27 cellular contexts compared by ENCODE assay signal in the genomic region with DNA sequence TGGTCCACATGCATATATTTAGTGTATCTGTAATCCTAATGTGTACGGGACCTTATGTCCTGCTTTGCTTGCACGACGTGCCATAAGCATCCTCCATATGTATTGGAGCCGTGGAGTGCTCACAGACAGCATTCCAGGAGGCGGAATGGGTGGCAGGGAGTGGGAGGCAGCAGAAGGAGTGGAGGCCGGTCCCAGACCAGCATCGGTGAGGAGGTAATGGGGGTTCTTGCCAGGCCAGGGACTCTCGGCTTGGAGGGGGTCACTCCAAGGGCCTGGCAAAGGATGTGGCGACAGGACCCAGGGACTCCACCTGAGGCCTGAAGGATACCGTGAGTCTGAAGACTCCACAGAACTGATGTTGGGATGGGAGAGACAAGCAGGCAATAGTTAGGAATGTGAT.
"Had no signal": no experiment of that assay in that cellular context is flagged by ENCODE, and none has a peak within 500 bp of the region (broad histone marks: within the 10 kb centered on the region; RNA-seq: fewer than 3 reads in every experiment).

No MANE protein-coding gene starts in this region.

- H3K36me3 ChIP-seq: adrenal gland, colonic mucosa, esophagus squamous epithelium, gastroesophageal sphincter, heart right ventricle, WERI-Rb-1 had no signal

- H3K4me1 ChIP-seq: adrenal gland, body of pancreas, colonic mucosa, esophagus squamous epithelium had no signal

- ATAC-seq: activated CD4-positive, CD25-positive, alpha-beta regulatory T cell treated with anti-CD3 and anti-CD28 coated beads, Interleukin-2, amount 50 U/mL, for 24 hours; activated CD8-positive, alpha-beta T cell treated with anti-CD3 and anti-CD28 coated beads for 36 hours; activated naive CD8-positive, alpha-beta T cell treated with anti-CD3 and anti-CD28 coated beads, Interleukin-2, amount 50 U/mL, for 24 hours; body of pancreas; gastroesophageal sphincter; T-helper 17 cell had no signal

- H3K4me3 ChIP-seq: adrenal gland, body of pancreas, colonic mucosa, esophagus squamous epithelium, gastroesophageal sphincter, heart right ventricle had no signal

- H3K27ac ChIP-seq: adrenal gland, body of pancreas, colonic mucosa, epithelial cell of prostate, esophagus squamous epithelium, gastroesophageal sphincter, heart right ventricle, WERI-Rb-1 had no signal

- H3K27me3 ChIP-seq: adrenal gland, body of pancreas, colonic mucosa had no signal

- H3K9me3 ChIP-seq: adrenal gland, body of pancreas, colonic mucosa, esophagus squamous epithelium, gastroesophageal sphincter, heart right ventricle had no signal

- DNase-seq: activated B cell treated with CpG ODN at 0.5 μM for 24 hours; activated CD4-positive, alpha-beta T cell treated with anti-CD3 and anti-CD28 coated beads for 48 hours; activated CD4-positive, alpha-beta T cell treated with anti-CD3 and anti-CD28 coated beads, Interleukin-2, amount 50 U/mL, for 1 hour; activated CD4-positive, alpha-beta T cell treated with anti-CD3 and anti-CD28 coated beads, Interleukin-2, amount 50 U/mL, for 48 hours; activated CD8-positive, alpha-beta memory T cell treated with anti-CD3 and anti-CD28 coated beads for 24 hours; activated CD8-positive, alpha-beta T cell treated with anti-CD3 and anti-CD28 coated beads for 36 hours; activated effector memory CD4-positive, alpha-beta T cell treated with anti-CD3 and anti-CD28 coated beads, Interleukin-2, amount 50 U/mL, for 16 hours; activated naive CD4-positive, alpha-beta T cell treated with anti-CD3 and anti-CD28 coated beads for 36 hours; activated naive CD8-positive, alpha-beta T cell treated with anti-CD3 and anti-CD28 coated beads for 36 hours; activated naive CD8-positive, alpha-beta T cell treated with anti-CD3 and anti-CD28 coated beads, Interleukin-2, amount 50 U/mL, for 24 hours; activated T-cell treated with anti-CD3 and anti-CD28 coated beads, Interleukin-2, amount 50 U/mL, for 48 hours; adrenal gland; amygdala; body of pancreas; central memory CD4-positive, alpha-beta T cell; cerebellar nuclear complex; colonic mucosa; effector CD8-positive, alpha-beta T cell; esophagus squamous epithelium; foreskin melanocyte; heart right ventricle; T-helper 17 cell; T1000; WERI-Rb-1 had no signal
